ENCODE assay signal across 11 cellular contexts in the genomic region with DNA sequence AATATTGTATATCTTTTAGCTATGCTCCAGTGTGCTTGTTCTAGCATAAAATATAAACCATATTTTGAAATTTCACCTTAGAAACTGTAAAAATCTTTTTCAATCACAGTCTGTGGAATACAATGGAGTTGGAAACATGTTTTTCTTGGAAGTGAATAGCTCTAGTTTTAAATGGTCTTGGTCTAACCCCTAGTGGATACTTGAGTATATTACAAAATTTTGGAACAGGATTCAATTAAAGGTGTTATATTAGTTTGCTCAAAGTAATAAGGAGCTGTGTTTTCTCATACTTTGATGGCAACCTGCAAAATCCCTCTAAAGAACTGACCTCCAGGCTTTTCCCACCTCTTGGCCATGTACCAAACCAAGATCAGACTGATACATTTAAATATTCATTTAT. TPM values are rescaled to one million over a fixed set of nuclear protein-coding genes. Genes with fewer than 3 reads are reported as not detected.
DNase-seq lines count a peak whose midpoint lies in the region; ATAC-seq and TF ChIP-seq lines count a peak whose summit lies in the region.
"Had no signal": no experiment of that assay in that cellular context is flagged by ENCODE, and none has a peak within 500 bp of the region (broad histone marks: within the 10 kb centered on the region; RNA-seq: fewer than 3 reads in every experiment).

No MANE protein-coding gene starts in this region.

- no peaks in the 10 kb centered on the region for H3K36me3 ChIP-seq in A673 (ENCODE audit: insufficient read depth, low read length, poor library complexity, severe bottlenecking)

- CTCF ChIA-PET in A673 (lab: Charles Lee) (interaction anchor here (0.6 to 1.0 kb wide), 3 partner anchors 12 to 230 kb away, joined by 3 to 5 read pairs (median 4); no protein-coding TSS in a partner anchor), HEK293T (lab: Yijun Ruan, JAX) (interaction anchor here (0.7 to 1.7 kb wide), 8 partner anchors 10 to 230 kb away, joined by 3 to 9 read pairs (median 4); no protein-coding TSS in a partner anchor)

- no peak overlapping the region for H3K27ac ChIP-seq in A673 (ENCODE audit: low read depth, low read length, poor library complexity, severe bottlenecking)
- H3K27ac ChIP-seq: testis had no signal

- ATAC-seq in GM18858 (IDR thresholded peaks at IDR 0.05; ENCODE audit: unreplicated experiment) (no peak), HG03439 (IDR thresholded peaks at IDR 0.05; ENCODE audit: unreplicated experiment) (no peak), GM19397 (IDR thresholded peaks at IDR 0.05; ENCODE audit: unreplicated experiment) (no peak)
- ATAC-seq: sciatic nerve had no signal

- intact Hi-C loops in A673 (cut with micrococcal nuclease; ENCODE audit: unreplicated experiment) = loop anchor here (5.0 kb wide), 1 partner anchor 229 kb away; no protein-coding TSS in a partner anchor

- TF ChIP-seq CTCF in A673 (conservative IDR thresholded peaks at IDR 0.05; ENCODE audit: low read depth, low read length) = peak; percentile 47

- peaks cover 5% of the 10 kb centered on the region for H3K27me3 ChIP-seq in A673 (replicated peaks; ENCODE audit: insufficient read depth, low read depth, low read length, poor library complexity)
- H3K27me3 ChIP-seq: testis had no signal

- H3K9me3 ChIP-seq in A673 (ENCODE audit: low read depth, low read length, poor library complexity, severe bottlenecking) = no peaks in the 10 kb centered on the region
- H3K9me3 ChIP-seq: testis had no signal

- BruUV-seq in A673 (replicated peaks; lab: Mats Ljungman, UMichigan) = no TSS peak

- POLR2A ChIA-PET in A673 (lab: Charles Lee; ENCODE audit: low non-redundant PET) (no interaction called here), HEK293T (lab: Yijun Ruan, JAX) (interaction anchor here (1.0 kb wide), 2 partner anchors 34 to 229 kb away, joined by 3 to 4 read pairs; no protein-coding TSS in a partner anchor)

- no peak overlapping the region for H3K4me3 ChIP-seq in A673 (ENCODE audit: low read depth, low read length, poor library complexity, severe bottlenecking)
- H3K4me3 ChIP-seq: testis had no signal

- H3K4me1 ChIP-seq in A673 (ENCODE audit: insufficient read depth, low read length, poor library complexity, severe bottlenecking) = no peaks in the 10 kb centered on the region
- H3K4me1 ChIP-seq: testis had no signal

- DNase-seq in A673 (ENCODE audit: low spot score) = peak; percentile 15
- peak; percentile 30 for DNase-seq in HEK293T (ENCODE audit: extremely low spot score)
- DNase-seq in SW480 (ENCODE audit: low spot score) = peak; percentile 36
- DNase-seq in iPS-NIHi7 (ENCODE audit: extremely low spot score) = peak; percentile 26
- DNase-seq in activated CD4-positive, alpha-beta T cell treated with anti-CD3 and anti-CD28 coated beads, Interleukin-2, amount 50 U/mL, for 1 hour = no peak
- DNase-seq: NCI-H1417 treated with DMSO at 0.1 percent for 48 hours, testis had no signal

TF ChIP-seq in HEK293T, 16 proteins besides CTCF, POLR2A, EP300 and RAD21:
- TF ChIP-seq SP1 (IDR thresholded peaks at IDR 0.05) (no peak), L3MBTL2 (conservative IDR thresholded peaks at IDR 0.05) (no peak), FOXA1 (IDR thresholded peaks at IDR 0.05) (no peak), ARNT (IDR thresholded peaks at IDR 0.05) (no peak), ELF4 (IDR thresholded peaks at IDR 0.05) (no peak), CTBP1 (IDR thresholded peaks at IDR 0.05; ENCODE audit: borderline replicate concordance) (no peak), SUZ12 (IDR thresholded peaks at IDR 0.05) (no peak), NFRKB (IDR thresholded peaks at IDR 0.05) (no peak), BHLHE40 (IDR thresholded peaks at IDR 0.05; ENCODE audit: borderline replicate concordance) (no peak), FOXK2 (IDR thresholded peaks at IDR 0.05) (no peak), ZNF384 (IDR thresholded peaks at IDR 0.05) (no peak), FOXM1 (IDR thresholded peaks at IDR 0.05; ENCODE audit: borderline replicate concordance) (no peak), LEF1 (IDR thresholded peaks at IDR 0.05; ENCODE audit: borderline replicate concordance) (no peak), HDGF (IDR thresholded peaks at IDR 0.05; ENCODE audit: borderline replicate concordance) (no peak), TARDBP (IDR thresholded peaks at IDR 0.05) (no peak)
- TF ChIP-seq, protein P1, sequence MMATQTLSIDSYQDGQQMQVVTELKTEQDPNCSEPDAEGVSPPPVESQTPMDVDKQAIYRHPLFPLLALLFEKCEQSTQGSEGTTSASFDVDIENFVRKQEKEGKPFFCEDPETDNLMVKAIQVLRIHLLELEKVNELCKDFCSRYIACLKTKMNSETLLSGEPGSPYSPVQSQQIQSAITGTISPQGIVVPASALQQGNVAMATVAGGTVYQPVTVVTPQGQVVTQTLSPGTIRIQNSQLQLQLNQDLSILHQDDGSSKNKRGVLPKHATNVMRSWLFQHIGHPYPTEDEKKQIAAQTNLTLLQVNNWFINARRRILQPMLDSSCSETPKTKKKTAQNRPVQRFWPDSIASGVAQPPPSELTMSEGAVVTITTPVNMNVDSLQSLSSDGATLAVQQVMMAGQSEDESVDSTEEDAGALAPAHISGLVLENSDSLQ (IDR thresholded peaks at IDR 0.05) = no peak

RNA-seq across cellular contexts. Expression of a gene that starts 48.2 kb away (rescaled TPM):
- total RNA-seq in A673 (2021) = 60.8 and 61.0 TPM in 2 replicates

RNA-seq across cellular contexts. Expression of a gene that starts 56.6 kb away (rescaled TPM):
- not detected in 2 replicates for total RNA-seq in A673 (2021)
- total RNA-seq: sciatic nerve had no signal
